8 cellular contexts compared by ENCODE assay signal in genomic region chr16:30379165-30379783, GRCh38. TPM values are rescaled to one million over a fixed set of nuclear protein-coding genes. Genes with fewer than 3 reads are reported as not detected.
DNase-seq lines count a peak whose midpoint lies in the region; ATAC-seq and TF ChIP-seq lines count a peak whose summit lies in the region.

No MANE protein-coding gene starts in this region.

- no peaks in the 10 kb centered on the region for H3K9me3 ChIP-seq in CD4-positive, alpha-beta memory T cell (ENCODE audit: control insufficient read depth in 1 of 2, low read length in 2 of 2)
- H3K9me3 ChIP-seq in OCI-LY1 (ENCODE audit: low read length), result no peaks in the 10 kb centered on the region
- H3K9me3 ChIP-seq in neutrophil, result no peaks in the 10 kb centered on the region

- peaks cover 12 to 29% of the 10 kb centered on the region in 2 donors for H3K36me3 Mint-ChIP-seq in CD4-positive, alpha-beta memory T cell
- peaks cover 4% of the 10 kb centered on the region for H3K36me3 Mint-ChIP-seq in endothelial cell (ENCODE audit: low read depth, unreplicated experiment)

- peak overlapping the region; percentile 97 to 100 (median 100) for H3K27ac Mint-ChIP-seq in CD4-positive, alpha-beta memory T cell
- no peak overlapping the region for H3K27ac Mint-ChIP-seq in endothelial cell (ENCODE audit: unreplicated experiment)

- H3K9me2 ChIP-seq in OCI-LY1 (ENCODE audit: low read depth, low read length), result no peaks in the 10 kb centered on the region

- peak overlapping the region; percentile 61; the same call in 1 of the 2 replicates for H3K9ac ChIP-seq in OCI-LY1 (ENCODE audit: low read length)

- H3K79me2 ChIP-seq in OCI-LY1 (ENCODE audit: insufficient read depth, low read length), result peaks cover 8% of the 10 kb centered on the region; the same call in 1 of the 2 replicates

- H3K27me3 Mint-ChIP-seq in CD4-positive, alpha-beta memory T cell, result no peaks in the 10 kb centered on the region
- peaks cover 6% of the 10 kb centered on the region for H3K27me3 Mint-ChIP-seq in endothelial cell (ENCODE audit: unreplicated experiment)

- no peak for ATAC-seq in left colon
- ATAC-seq in omental fat pad (ENCODE audit: low FRiP score), result no peak
- ATAC-seq in HG02981 (IDR thresholded peaks at IDR 0.05; ENCODE audit: unreplicated experiment), result no peak
- no peak for ATAC-seq in GM19467 (IDR thresholded peaks at IDR 0.05; ENCODE audit: unreplicated experiment)

- no peaks in the 10 kb centered on the region for H4K20me1 ChIP-seq in OCI-LY1 (ENCODE audit: insufficient read depth, low read length)

- H3K27ac ChIP-seq in CD4-positive, alpha-beta memory T cell (ENCODE audit: low read depth, low read length), result peak overlapping the region; percentile 96
- peak overlapping the region; percentile 91 for H3K27ac ChIP-seq in OCI-LY1 (ENCODE audit: low read depth, low read length, poor library complexity, severe bottlenecking)
- H3K27ac ChIP-seq in neutrophil, result peak overlapping the region; percentile 99

- H3K4me3 Mint-ChIP-seq in CD4-positive, alpha-beta memory T cell, result peak overlapping the region; percentile 91 to 100 (median 96)
- peak overlapping the region; percentile 89 for H3K4me3 Mint-ChIP-seq in endothelial cell (ENCODE audit: unreplicated experiment)

- DNase-seq in CD4-positive, alpha-beta memory T cell, result peak in 1 of 5 donors; percentile 46
- no peak for DNase-seq in endothelial cell (ENCODE audit: low spot score)
- no peak for DNase-seq in left colon
- DNase-seq in omental fat pad (ENCODE audit: low spot score), result no peak

- TF ChIP-seq CTCF in OCI-LY1 (IDR thresholded peaks at IDR 0.05; ENCODE audit: low read length), result no peak
- TF ChIP-seq CTCF in endothelial cell (IDR thresholded peaks at IDR 0.05; ENCODE audit: unreplicated experiment), result no peak
- no peak for TF ChIP-seq CTCF in neutrophil (IDR thresholded peaks at IDR 0.05)
- TF ChIP-seq CTCF in omental fat pad (IDR thresholded peaks at IDR 0.05), result no peak

- no peaks in the 10 kb centered on the region for H3K27me3 ChIP-seq in CD4-positive, alpha-beta memory T cell (ENCODE audit: insufficient read depth, low read length)
- no peaks in the 10 kb centered on the region for H3K27me3 ChIP-seq in OCI-LY1 (ENCODE audit: insufficient read depth, low read length)
- H3K27me3 ChIP-seq in neutrophil, result peaks cover 7% of the 10 kb centered on the region

- H2AFZ ChIP-seq in OCI-LY1 (ENCODE audit: low read length), result no peak overlapping the region

- H3K4me1 Mint-ChIP-seq in CD4-positive, alpha-beta memory T cell, result peaks cover 35 to 78% (median 52%) of the 10 kb centered on the region in 4 donors
- peaks cover 14% of the 10 kb centered on the region for H3K4me1 Mint-ChIP-seq in endothelial cell (ENCODE audit: unreplicated experiment)

- peaks cover 11% of the 10 kb centered on the region; the same call in 1 of the 2 replicates for H3F3A ChIP-seq in OCI-LY1 (ENCODE audit: insufficient read depth, low read length)

- CTCF ChIA-PET in CD4-positive, alpha-beta memory T cell (lab: Charles Lee; ENCODE audit: partially characterized antibody), result interaction anchor here (0.7 to 1.3 kb wide), 3 partner anchors 9 to 30 kb away, joined by 3 read pairs; no protein-coding TSS in a partner anchor

- peaks cover 6% of the 10 kb centered on the region for H3K36me3 ChIP-seq in CD4-positive, alpha-beta memory T cell (ENCODE audit: insufficient read depth, low read length)
- H3K36me3 ChIP-seq in OCI-LY1 (ENCODE audit: insufficient read depth, low read length) (peaks cover 14% of the 10 kb centered on the region; the same call in 1 of the 2 replicates), neutrophil (no peaks in the 10 kb centered on the region)

- peaks cover 77% of the 10 kb centered on the region for H3K4me1 ChIP-seq in CD4-positive, alpha-beta memory T cell (ENCODE audit: insufficient read depth, low read length)
- H3K4me1 ChIP-seq in OCI-LY1 (ENCODE audit: insufficient read depth, low read length, severe bottlenecking) (peaks cover 62% of the 10 kb centered on the region), neutrophil (ENCODE audit: control insufficient read depth in 1 of 2, insufficient read depth in 1 of 2, low read depth in 1 of 2, low read length in 1 of 2) (peaks cover 28 to 37% of the 10 kb centered on the region in 2 experiments)

- intact Hi-C loops in CD4-positive, alpha-beta memory T cell (cut with micrococcal nuclease), result loop anchor here (2.0 to 5.0 kb wide), 5 partner anchors 16 to 572 kb away; partner anchors contain the start of genes ALDOA, CD2BP2, MAZ and ZNF48
- intact Hi-C loops in left colon (cut with DNase I, micrococcal nuclease), result no loop called here

- H3K9me3 Mint-ChIP-seq in CD4-positive, alpha-beta memory T cell, result peaks cover 0 to 5% (median 0%) of the 10 kb centered on the region in 8 donors
- no peaks in the 10 kb centered on the region for H3K9me3 Mint-ChIP-seq in endothelial cell (ENCODE audit: unreplicated experiment)

- peak overlapping the region; percentile 61 to 84 for H3K4me3 ChIP-seq in CD4-positive, alpha-beta memory T cell (ENCODE audit: low read length in 2 of 2)
- H3K4me3 ChIP-seq in OCI-LY1 (ENCODE audit: low read depth, low read length, poor library complexity, severe bottlenecking), result peak overlapping the region; percentile 92
- peak overlapping the region; percentile 81 to 87 for H3K4me3 ChIP-seq in neutrophil (ENCODE audit: low read depth in 1 of 2, low read length in 1 of 2)

- POLR2A ChIA-PET in CD4-positive, alpha-beta memory T cell (lab: Charles Lee; ENCODE audit: partially characterized antibody), result interaction anchor here (1.1 to 11.2 kb wide), 8 partner anchors 11 to 314 kb away, joined by 3 to 540 read pairs (median 24); partner anchors contain the start of genes ALDOA, CD2BP2, FBRS and MYL11

- peak overlapping the region; percentile 95 for H3K4me2 ChIP-seq in OCI-LY1 (ENCODE audit: low read length)

RNA-seq across cellular contexts. Expression of gene SEPTIN1, which starts 3.1 kb away (rescaled TPM):
- 100 to 1,000 TPM; 198 to 206 TPM for total RNA-seq in CD4-positive, alpha-beta memory T cell
- 100 to 1,000 TPM; 210 to 212 TPM for polyA plus RNA-seq in CD4-positive, alpha-beta memory T cell
- total RNA-seq in endothelial cell (ENCODE audit: unreplicated experiment) (1.6 TPM), left colon (1 to 10 TPM; 3.6 to 5.7 TPM), omental fat pad (1 to 10 TPM in 3 of 4 donors, under 1 TPM in 1; 0.93 to 2.6 (median 2.4) TPM)

RNA-seq across cellular contexts. Expression of gene MYL11, which starts 4.7 kb away (rescaled TPM):
- 1 to 10 TPM in 1 of 2 experiments, not detected in 1; 1.3 TPM for total RNA-seq in CD4-positive, alpha-beta memory T cell
- polyA plus RNA-seq in CD4-positive, alpha-beta memory T cell, result 1 to 10 TPM in 1 of 2 donors, not detected in 1; 1.1 TPM
- total RNA-seq in endothelial cell (ENCODE audit: unreplicated experiment), result 0.85 TPM
- total RNA-seq in left colon, result not detected
- total RNA-seq in omental fat pad, result not detected

RNA-seq across cellular contexts. Expression of gene TBC1D10B, which starts 9.0 kb away (rescaled TPM):
- total RNA-seq in CD4-positive, alpha-beta memory T cell, result 10 to 100 TPM; 47.0 to 55.3 TPM
- 10 to 100 TPM in 1 of 2 donors, 1 to 10 TPM in 1; 8.5 to 16.1 TPM for polyA plus RNA-seq in CD4-positive, alpha-beta memory T cell
- total RNA-seq in endothelial cell (ENCODE audit: unreplicated experiment), result 62.4 TPM
- total RNA-seq in left colon, result 10 to 100 TPM; 46.2 to 46.4 TPM
- 10 to 100 TPM; 19.0 to 28.6 (median 26.7) TPM for total RNA-seq in omental fat pad

RNA-seq across cellular contexts. Expression of gene ZNF48, which starts 15.9 kb away (rescaled TPM):
- total RNA-seq in CD4-positive, alpha-beta memory T cell, result 10 to 100 TPM; 15.8 to 16.7 TPM
- 10 to 100 TPM in 1 of 2 donors, 1 to 10 TPM in 1; 5.5 to 10.7 TPM for polyA plus RNA-seq in CD4-positive, alpha-beta memory T cell
- total RNA-seq in endothelial cell (ENCODE audit: unreplicated experiment) (40.4 TPM), left colon (1 to 10 TPM; 5.6 to 8.4 TPM), omental fat pad (1 to 10 TPM; 3.4 to 5.4 (median 4.9) TPM)

RNA-seq across cellular contexts. Expression of gene CD2BP2, which starts 24.2 kb away (rescaled TPM):
- total RNA-seq in CD4-positive, alpha-beta memory T cell, result 10 to 100 TPM; 72.9 to 79.4 TPM
- 10 to 100 TPM; 23.7 to 24.4 TPM for polyA plus RNA-seq in CD4-positive, alpha-beta memory T cell
- total RNA-seq in endothelial cell (ENCODE audit: unreplicated experiment) (77.2 TPM), left colon (10 to 100 TPM; 57.3 to 65.2 TPM), omental fat pad (10 to 100 TPM; 27.3 to 39.9 (median 35.4) TPM)

Comparison
In these comparisons a context has a peak if more than half of its experiments do, and no peak if none do; other contexts are left out.
1. RNA of gene SEPTIN1, which starts 3.1 kb away (total RNA-seq): 198 to 206 TPM in CD4-positive, alpha-beta memory T cell; 3.6 to 5.7 TPM in left colon, 0.93 to 2.6 TPM in omental fat pad and 1.6 TPM in endothelial cell (single experiment); every median in the first group is over 10 times any median in the second.
2. Peak in every context shown above with its lines, with median percentiles within 50 percentile points of each other: H3K27ac ChIP-seq and H3K4me3 ChIP-seq.